Comparison of ENCODE assay signal across 35 cellular contexts in the genomic region with DNA sequence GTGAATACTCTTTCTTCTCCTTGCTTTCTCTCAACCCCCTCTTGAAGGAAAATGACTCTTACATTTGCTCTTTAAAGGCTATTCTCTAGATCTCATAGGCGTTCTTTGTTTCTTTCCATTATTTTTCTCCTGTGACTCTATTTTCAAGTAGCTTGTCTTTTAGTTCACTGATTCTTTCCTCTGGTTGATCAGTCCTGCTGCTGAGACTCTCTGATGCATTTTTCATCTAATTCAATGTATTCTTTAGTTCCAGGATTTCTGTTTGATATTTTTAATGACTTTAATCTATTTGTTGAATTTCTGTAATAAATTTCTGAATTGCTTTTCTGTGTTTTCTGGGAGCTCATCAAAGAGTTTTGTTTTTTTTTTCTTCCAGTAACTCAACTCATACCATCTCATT.
"Had no signal": no experiment of that assay in that cellular context is flagged by ENCODE, and none has a peak within 500 bp of the region (broad histone marks: within the 10 kb centered on the region; RNA-seq: fewer than 3 reads in every experiment).

No MANE protein-coding gene starts in this region.

- H3K36me3 ChIP-seq: MG63 had no signal

- H3K9me3 ChIP-seq: MG63 had no signal

- H3K27me3 ChIP-seq: MG63 had no signal

- DNase-seq: Karpas-422, Kasumi-1, MG63, MM.1S, MV-4-11, NCI-H1048, NCI-H1092, NCI-H1092 treated with DMSO at 0.1 percent for 48 hours, NCI-H1105, NCI-H1105 treated with DMSO at 0.1 percent for 48 hours, NCI-H1417, NCI-H1417 treated with DMSO at 0.1 percent for 48 hours, NCI-H1436, NCI-H1436 treated with DMSO at 0.1 percent for 48 hours, NCI-H146, NCI-H1694, NCI-H1694 treated with DMSO at 0.1 percent for 48 hours, NCI-H187, NCI-H187 treated with DMSO at 0.1 percent for 48 hours, NCI-H1930, NCI-H2029, NCI-H2029 treated with DMSO at 0.1 percent for 48 hours, NCI-H2081, NCI-H2081 treated with DMSO at 0.1 percent for 48 hours, NCI-H2107, NCI-H2171, NCI-H2171 treated with DMSO at 0.1 percent for 48 hours, NCI-H2227 treated with DMSO at 0.1 percent for 48 hours, NCI-H226, NCI-H345, NCI-H446, NCI-H446 treated with DMSO at 0.1 percent for 48 hours, NCI-H510A, NCI-H510A treated with DMSO at 0.1 percent for 48 hours, NCI-H524 had no signal

- H3K4me3 ChIP-seq: MG63 had no signal
